8 cellular contexts compared by ENCODE assay signal in the genomic region with DNA sequence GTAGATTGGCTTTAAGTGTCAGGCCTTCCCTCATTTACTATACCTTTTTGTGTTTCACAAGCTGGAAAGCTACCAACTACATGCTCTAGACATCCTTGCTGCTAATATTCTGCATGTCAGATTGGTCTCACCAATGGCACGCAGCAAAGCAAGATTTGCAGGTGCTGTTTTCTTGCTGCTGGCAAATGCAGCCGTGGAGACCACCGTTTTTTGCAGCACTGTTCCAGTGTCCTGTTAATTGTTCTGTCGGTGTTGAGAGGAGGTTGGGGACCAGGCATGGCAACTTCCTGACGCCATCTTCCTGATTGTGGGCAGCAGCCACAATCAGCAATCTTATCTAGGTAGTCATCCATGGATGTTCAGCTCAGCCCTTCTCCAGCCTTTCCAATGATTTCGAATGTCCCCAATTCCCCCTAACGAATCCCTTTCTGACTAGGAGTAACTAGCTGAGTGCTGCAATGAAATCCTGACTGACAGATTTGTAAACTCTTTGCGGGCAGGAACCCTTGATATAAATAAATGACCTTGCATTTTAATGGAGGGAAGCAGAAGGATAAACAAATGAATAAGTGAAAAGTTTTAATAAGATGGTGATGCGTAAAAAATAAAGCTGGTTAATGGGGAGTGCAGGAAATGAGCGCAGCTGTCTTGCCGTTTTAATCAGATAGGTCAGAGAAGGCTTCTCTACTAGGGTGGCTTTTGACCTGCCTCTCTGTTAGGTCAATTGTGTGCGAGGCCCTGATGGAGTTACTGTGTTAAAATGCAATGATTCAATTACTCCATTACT. TPM values are rescaled to one million over a fixed set of nuclear protein-coding genes. Genes with fewer than 3 reads are reported as not detected.
A peak's percentile ranks its signal among the peaks of the same experiment; 100 is the strongest.
DNase-seq lines count a peak whose midpoint lies in the region; ATAC-seq, FAIRE-seq and TF ChIP-seq lines count a peak whose summit lies in the region.

No MANE protein-coding gene starts in this region.

- peak overlapping the region; percentile 98 for H3K27ac Mint-ChIP-seq in activated T-helper 17 cell treated with anti-CD3 and anti-CD28 coated beads, Interleukin-2, amount 50 U/mL, for 72 hours

- peaks cover 3% of the 10 kb centered on the region for H3K27me3 Mint-ChIP-seq in activated T-helper 17 cell treated with anti-CD3 and anti-CD28 coated beads, Interleukin-2, amount 50 U/mL, for 72 hours

- H3K9me3 ChIP-seq in A673 (ENCODE audit: low read depth, low read length, poor library complexity, severe bottlenecking) (no peaks in the 10 kb centered on the region), kidney (ENCODE audit: control insufficient read depth in 1 of 2, low read length in 2 of 2) (no peaks in the 10 kb centered on the region), thymus (ENCODE audit: control insufficient read depth) (no peaks in the 10 kb centered on the region)

- no peak for FAIRE-seq in kidney (lab: Jason Lieb, UNC)

- peak; percentile 21 for ATAC-seq in HG02943 (IDR thresholded peaks at IDR 0.05; ENCODE audit: low read depth, unreplicated experiment)
- no peak for ATAC-seq in activated T-helper 17 cell treated with anti-CD3 and anti-CD28 coated beads, Interleukin-2, amount 50 U/mL, for 72 hours (replicated peaks)

- H3K9me3 Mint-ChIP-seq in activated T-helper 17 cell treated with anti-CD3 and anti-CD28 coated beads, Interleukin-2, amount 50 U/mL, for 72 hours = no peaks in the 10 kb centered on the region

- CTCF ChIA-PET in A673 (lab: Charles Lee) = no interaction called here

- no TSS peak for BruUV-seq in A673 (replicated peaks; lab: Mats Ljungman, UMichigan)

- H3K9ac ChIP-seq in kidney (ENCODE audit: low read length in 2 of 2) = peak overlapping the region; percentile 93 to 99

- peak overlapping the region; percentile 61 for H3K4me3 ChIP-seq in A673 (ENCODE audit: low read depth, low read length, poor library complexity, severe bottlenecking)
- peak overlapping the region; percentile 85 to 98 for H3K4me3 ChIP-seq in kidney (ENCODE audit: low read length in 2 of 2)
- H3K4me3 ChIP-seq in thymus (ENCODE audit: low read length) = peak overlapping the region; percentile 71

- no peak for DNase-seq in A673 (ENCODE audit: low spot score)
- no peak for DNase-seq in kidney
- DNase-seq in MV-4-11 (lab: John Stamatoyannopoulos, UW) = no peak
- DNase-seq in SIG-M5 treated with dmso at 0.1 percent for 504 hours (lab: John Stamatoyannopoulos, UW; ENCODE audit: unreplicated experiment) = no peak
- DNase-seq in stimulated activated CD4-positive, alpha-beta T cell treated with anti-CD3 and anti-CD28 coated beads, Interleukin-15, amount 100 ng/mL, for 24 hours = no peak

- peaks cover 9% of the 10 kb centered on the region for H3K36me3 Mint-ChIP-seq in activated T-helper 17 cell treated with anti-CD3 and anti-CD28 coated beads, Interleukin-2, amount 50 U/mL, for 72 hours (ENCODE audit: low read depth)

- 65% methylated on average over 12 of the region's 12 CpGs for WGBS in thymus

- peaks cover 3% of the 10 kb centered on the region for H3K4me1 ChIP-seq in A673 (ENCODE audit: insufficient read depth, low read length, poor library complexity, severe bottlenecking)
- peaks cover 5 to 15% of the 10 kb centered on the region in 2 donors for H3K4me1 ChIP-seq in kidney (ENCODE audit: control insufficient read depth in 1 of 2, insufficient read depth in 1 of 2, low read depth in 1 of 2, low read length in 2 of 2)
- peaks cover 2% of the 10 kb centered on the region for H3K4me1 ChIP-seq in thymus (ENCODE audit: control insufficient read depth, insufficient read depth, low read length)

- POLR2A ChIA-PET in A673 (lab: Charles Lee; ENCODE audit: low non-redundant PET) = no interaction called here

- TF ChIP-seq CTCF in A673 (conservative IDR thresholded peaks at IDR 0.05; ENCODE audit: low read depth, low read length) (no peak), kidney (IDR thresholded peaks at IDR 0.05; ENCODE audit: borderline replicate concordance, extremely low read depth, insufficient read depth) (no peak)

- H3K36me3 ChIP-seq in A673 (ENCODE audit: insufficient read depth, low read length, poor library complexity, severe bottlenecking) = no peaks in the 10 kb centered on the region
- no peaks in the 10 kb centered on the region for H3K36me3 ChIP-seq in kidney (ENCODE audit: control insufficient read depth in 1 of 2, insufficient read depth in 2 of 2, low read length in 2 of 2)
- H3K36me3 ChIP-seq in thymus (ENCODE audit: control insufficient read depth, insufficient read depth) = no peaks in the 10 kb centered on the region

- peaks cover 24% of the 10 kb centered on the region for H3K4me1 Mint-ChIP-seq in activated T-helper 17 cell treated with anti-CD3 and anti-CD28 coated beads, Interleukin-2, amount 50 U/mL, for 72 hours

- H3K27me3 ChIP-seq in A673 (replicated peaks; ENCODE audit: insufficient read depth, low read depth, low read length, poor library complexity) (no peaks in the 10 kb centered on the region), thymus (ENCODE audit: control insufficient read depth, insufficient read depth) (no peaks in the 10 kb centered on the region)

- intact Hi-C loops in A673 (cut with micrococcal nuclease; ENCODE audit: unreplicated experiment) = loop anchor here (5.0 kb wide), 1 partner anchor 104 kb away; a partner anchor contains a TSS
- intact Hi-C loops in kidney (cut with DNase I) = no loop called here

- peak overlapping the region; percentile 96 for H3K27ac ChIP-seq in A673 (ENCODE audit: low read depth, low read length, poor library complexity, severe bottlenecking)
- H3K27ac ChIP-seq in kidney (ENCODE audit: low read depth in 2 of 2, low read length in 2 of 2) = peak overlapping the region; percentile 98 to 99
- H3K27ac ChIP-seq in thymus (ENCODE audit: low read depth) = peak overlapping the region; percentile 87

- peak overlapping the region; percentile 94 for H3K4me3 Mint-ChIP-seq in activated T-helper 17 cell treated with anti-CD3 and anti-CD28 coated beads, Interleukin-2, amount 50 U/mL, for 72 hours

RNA-seq across cellular contexts. Expression of a gene that starts 0.6 kb away (rescaled TPM):
- total RNA-seq in A673 (2021) = 9.1 and 9.4 TPM in 2 replicates
- total RNA-seq in activated T-helper 17 cell treated with anti-CD3 and anti-CD28 coated beads, Interleukin-2, amount 50 U/mL, for 72 hours = 10 to 100 TPM; 21.4 to 23.0 TPM
- total RNA-seq in kidney = 19.1 TPM
- 28.8 TPM for polyA plus RNA-seq in kidney (ENCODE audit: insufficient read depth, low read depth, low replicate concordance)
- polyA plus RNA-seq in thymus = 13.9 TPM
